Comparison of ENCODE assay signal across 26 cellular contexts in genomic region chr18:25686960-25687520, GRCh38.
"Had no signal": no experiment of that assay in that cellular context is flagged by ENCODE, and none has a peak within 500 bp of the region (broad histone marks: within the 10 kb centered on the region; RNA-seq: fewer than 3 reads in every experiment).

No MANE protein-coding gene starts in this region.

- H3K4me3 Mint-ChIP-seq: activated CD4-positive, alpha-beta memory T cell treated with anti-CD3 and anti-CD28 coated beads, Interleukin-2, amount 10 ng/mL, durations not matched to agents 7 days and 5 days; activated CD4-positive, alpha-beta T cell treated with anti-CD3 and anti-CD28 coated beads, Interleukin-2, amount 10 ng/mL, durations not matched to agents 24 days and 14 days; activated naive CD8-positive, alpha-beta T cell treated with anti-CD3 and anti-CD28 coated beads, Interleukin-2, amount 50 U/mL, for 24 hours; central memory CD8-positive, alpha-beta T cell; naive B cell; T-helper 2 cell treated with Interferon-gamma antibody and Interleukin-4, amounts not matched to agents 5 μg/mL and 100 μg/mL, for 36 hours; type B pancreatic cell had no signal

- H3K36me3 Mint-ChIP-seq: naive B cell, type B pancreatic cell had no signal

- H3K9me3 Mint-ChIP-seq: activated CD4-positive, alpha-beta memory T cell treated with anti-CD3 and anti-CD28 coated beads, Interleukin-2, amount 10 ng/mL, durations not matched to agents 7 days and 5 days; activated CD4-positive, alpha-beta T cell treated with anti-CD3 and anti-CD28 coated beads, Interleukin-2, amount 10 ng/mL, durations not matched to agents 24 days and 14 days; activated naive CD8-positive, alpha-beta T cell treated with anti-CD3 and anti-CD28 coated beads, Interleukin-2, amount 50 U/mL, for 24 hours; T-helper 2 cell treated with Interferon-gamma antibody and Interleukin-4, amounts not matched to agents 5 μg/mL and 100 μg/mL, for 36 hours; type B pancreatic cell had no signal

- DNase-seq: activated CD4-positive, alpha-beta memory T cell treated with anti-CD3 and anti-CD28 coated beads, Interleukin-2, amount 10 ng/mL, durations not matched to agents 7 days and 5 days; activated CD4-positive, alpha-beta T cell treated with anti-CD3 and anti-CD28 coated beads, Interleukin-2, amount 10 ng/mL, durations not matched to agents 24 days and 14 days; activated effector memory CD4-positive, alpha-beta T cell treated with anti-CD3 and anti-CD28 coated beads, Interleukin-2, amount 50 U/mL, for 16 hours; activated naive CD4-positive, alpha-beta T cell treated with anti-CD3 and anti-CD28 coated beads, Interleukin-2, amount 50 U/mL, for 16 hours; activated naive CD8-positive, alpha-beta T cell treated with anti-CD3 and anti-CD28 coated beads, Interleukin-2, amount 50 U/mL, for 24 hours; activated T-cell treated with anti-CD3 and anti-CD28 coated beads for 4 hours; colonic mucosa; dorsolateral prefrontal cortex; esophagus squamous epithelium; kidney; naive B cell; nucleus accumbens; stimulated activated CD4-positive, alpha-beta T cell treated with anti-CD3 and anti-CD28 coated beads, Interleukin-2, amount 100 ng/mL, for 48 hours; stimulated activated naive CD4-positive, alpha-beta T cell had no signal

- H3K27me3 Mint-ChIP-seq: activated CD4-positive, alpha-beta memory T cell treated with anti-CD3 and anti-CD28 coated beads, Interleukin-2, amount 10 ng/mL, durations not matched to agents 7 days and 5 days; activated CD4-positive, alpha-beta T cell treated with anti-CD3 and anti-CD28 coated beads, Interleukin-2, amount 10 ng/mL, durations not matched to agents 24 days and 14 days; activated naive CD8-positive, alpha-beta T cell treated with anti-CD3 and anti-CD28 coated beads, Interleukin-2, amount 50 U/mL, for 24 hours; central memory CD8-positive, alpha-beta T cell; type B pancreatic cell had no signal

- H3K4me3 ChIP-seq: ascending aorta, breast epithelium, colonic mucosa, dorsolateral prefrontal cortex, esophagus squamous epithelium, lung, smooth muscle cell, thoracic aorta, vagina had no signal

- H3K27ac Mint-ChIP-seq: activated CD4-positive, alpha-beta memory T cell treated with anti-CD3 and anti-CD28 coated beads, Interleukin-2, amount 10 ng/mL, durations not matched to agents 7 days and 5 days; activated CD4-positive, alpha-beta T cell treated with anti-CD3 and anti-CD28 coated beads, Interleukin-2, amount 10 ng/mL, durations not matched to agents 24 days and 14 days; activated naive CD8-positive, alpha-beta T cell treated with anti-CD3 and anti-CD28 coated beads, Interleukin-2, amount 50 U/mL, for 24 hours; naive B cell; T-helper 2 cell treated with Interferon-gamma antibody and Interleukin-4, amounts not matched to agents 5 μg/mL and 100 μg/mL, for 36 hours; type B pancreatic cell had no signal

- ATAC-seq: activated CD4-positive, CD25-positive, alpha-beta regulatory T cell treated with anti-CD3 and anti-CD28 coated beads, Interleukin-2, amount 50 U/mL, for 24 hours; activated naive CD8-positive, alpha-beta T cell treated with anti-CD3 and anti-CD28 coated beads, Interleukin-2, amount 50 U/mL, for 24 hours; left lobe of liver; sciatic nerve had no signal

- H3K4me1 Mint-ChIP-seq: activated CD4-positive, alpha-beta memory T cell treated with anti-CD3 and anti-CD28 coated beads, Interleukin-2, amount 10 ng/mL, durations not matched to agents 7 days and 5 days; activated CD4-positive, alpha-beta T cell treated with anti-CD3 and anti-CD28 coated beads, Interleukin-2, amount 10 ng/mL, durations not matched to agents 24 days and 14 days; activated naive CD8-positive, alpha-beta T cell treated with anti-CD3 and anti-CD28 coated beads, Interleukin-2, amount 50 U/mL, for 24 hours; central memory CD8-positive, alpha-beta T cell; naive B cell had no signal
